In genomic region chr16:49405123-49405522, GRCh38 we compare ENCODE assay signal across 1 cellular context.
TF ChIP-seq lines count a peak whose summit lies in the region.

No MANE protein-coding gene starts in this region.

TF ChIP-seq in WTC11, 78 proteins besides CTCF, POLR2A, EP300 and RAD21 (continued from another document):
- TF ChIP-seq, protein P1, sequence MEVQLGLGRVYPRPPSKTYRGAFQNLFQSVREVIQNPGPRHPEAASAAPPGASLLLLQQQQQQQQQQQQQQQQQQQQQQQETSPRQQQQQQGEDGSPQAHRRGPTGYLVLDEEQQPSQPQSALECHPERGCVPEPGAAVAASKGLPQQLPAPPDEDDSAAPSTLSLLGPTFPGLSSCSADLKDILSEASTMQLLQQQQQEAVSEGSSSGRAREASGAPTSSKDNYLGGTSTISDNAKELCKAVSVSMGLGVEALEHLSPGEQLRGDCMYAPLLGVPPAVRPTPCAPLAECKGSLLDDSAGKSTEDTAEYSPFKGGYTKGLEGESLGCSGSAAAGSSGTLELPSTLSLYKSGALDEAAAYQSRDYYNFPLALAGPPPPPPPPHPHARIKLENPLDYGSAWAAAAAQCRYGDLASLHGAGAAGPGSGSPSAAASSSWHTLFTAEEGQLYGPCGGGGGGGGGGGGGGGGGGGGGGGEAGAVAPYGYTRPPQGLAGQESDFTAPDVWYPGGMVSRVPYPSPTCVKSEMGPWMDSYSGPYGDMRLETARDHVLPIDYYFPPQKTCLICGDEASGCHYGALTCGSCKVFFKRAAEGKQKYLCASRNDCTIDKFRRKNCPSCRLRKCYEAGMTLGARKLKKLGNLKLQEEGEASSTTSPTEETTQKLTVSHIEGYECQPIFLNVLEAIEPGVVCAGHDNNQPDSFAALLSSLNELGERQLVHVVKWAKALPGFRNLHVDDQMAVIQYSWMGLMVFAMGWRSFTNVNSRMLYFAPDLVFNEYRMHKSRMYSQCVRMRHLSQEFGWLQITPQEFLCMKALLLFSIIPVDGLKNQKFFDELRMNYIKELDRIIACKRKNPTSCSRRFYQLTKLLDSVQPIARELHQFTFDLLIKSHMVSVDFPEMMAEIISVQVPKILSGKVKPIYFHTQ (CRISPR knock-in tag; IDR thresholded peaks at IDR 0.05), result no peak
- TF ChIP-seq FOXP1 (CRISPR knock-in tag; IDR thresholded peaks at IDR 0.05; ENCODE audit: borderline replicate concordance) (no peak), E2F4 (CRISPR knock-in tag; IDR thresholded peaks at IDR 0.05; ENCODE audit: borderline replicate concordance, low read depth) (no peak), ATF1 (CRISPR knock-in tag; IDR thresholded peaks at IDR 0.05) (no peak), ZNF263 (CRISPR knock-in tag; IDR thresholded peaks at IDR 0.05; ENCODE audit: low read depth) (no peak), ZNF317 (CRISPR knock-in tag; IDR thresholded peaks at IDR 0.05; ENCODE audit: borderline replicate concordance, low read depth) (no peak)
- TF ChIP-seq, protein P2, sequence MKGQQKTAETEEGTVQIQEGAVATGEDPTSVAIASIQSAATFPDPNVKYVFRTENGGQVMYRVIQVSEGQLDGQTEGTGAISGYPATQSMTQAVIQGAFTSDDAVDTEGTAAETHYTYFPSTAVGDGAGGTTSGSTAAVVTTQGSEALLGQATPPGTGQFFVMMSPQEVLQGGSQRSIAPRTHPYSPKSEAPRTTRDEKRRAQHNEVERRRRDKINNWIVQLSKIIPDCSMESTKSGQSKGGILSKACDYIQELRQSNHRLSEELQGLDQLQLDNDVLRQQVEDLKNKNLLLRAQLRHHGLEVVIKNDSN (CRISPR knock-in tag; IDR thresholded peaks at IDR 0.05), result no peak
- TF ChIP-seq, protein P3, sequence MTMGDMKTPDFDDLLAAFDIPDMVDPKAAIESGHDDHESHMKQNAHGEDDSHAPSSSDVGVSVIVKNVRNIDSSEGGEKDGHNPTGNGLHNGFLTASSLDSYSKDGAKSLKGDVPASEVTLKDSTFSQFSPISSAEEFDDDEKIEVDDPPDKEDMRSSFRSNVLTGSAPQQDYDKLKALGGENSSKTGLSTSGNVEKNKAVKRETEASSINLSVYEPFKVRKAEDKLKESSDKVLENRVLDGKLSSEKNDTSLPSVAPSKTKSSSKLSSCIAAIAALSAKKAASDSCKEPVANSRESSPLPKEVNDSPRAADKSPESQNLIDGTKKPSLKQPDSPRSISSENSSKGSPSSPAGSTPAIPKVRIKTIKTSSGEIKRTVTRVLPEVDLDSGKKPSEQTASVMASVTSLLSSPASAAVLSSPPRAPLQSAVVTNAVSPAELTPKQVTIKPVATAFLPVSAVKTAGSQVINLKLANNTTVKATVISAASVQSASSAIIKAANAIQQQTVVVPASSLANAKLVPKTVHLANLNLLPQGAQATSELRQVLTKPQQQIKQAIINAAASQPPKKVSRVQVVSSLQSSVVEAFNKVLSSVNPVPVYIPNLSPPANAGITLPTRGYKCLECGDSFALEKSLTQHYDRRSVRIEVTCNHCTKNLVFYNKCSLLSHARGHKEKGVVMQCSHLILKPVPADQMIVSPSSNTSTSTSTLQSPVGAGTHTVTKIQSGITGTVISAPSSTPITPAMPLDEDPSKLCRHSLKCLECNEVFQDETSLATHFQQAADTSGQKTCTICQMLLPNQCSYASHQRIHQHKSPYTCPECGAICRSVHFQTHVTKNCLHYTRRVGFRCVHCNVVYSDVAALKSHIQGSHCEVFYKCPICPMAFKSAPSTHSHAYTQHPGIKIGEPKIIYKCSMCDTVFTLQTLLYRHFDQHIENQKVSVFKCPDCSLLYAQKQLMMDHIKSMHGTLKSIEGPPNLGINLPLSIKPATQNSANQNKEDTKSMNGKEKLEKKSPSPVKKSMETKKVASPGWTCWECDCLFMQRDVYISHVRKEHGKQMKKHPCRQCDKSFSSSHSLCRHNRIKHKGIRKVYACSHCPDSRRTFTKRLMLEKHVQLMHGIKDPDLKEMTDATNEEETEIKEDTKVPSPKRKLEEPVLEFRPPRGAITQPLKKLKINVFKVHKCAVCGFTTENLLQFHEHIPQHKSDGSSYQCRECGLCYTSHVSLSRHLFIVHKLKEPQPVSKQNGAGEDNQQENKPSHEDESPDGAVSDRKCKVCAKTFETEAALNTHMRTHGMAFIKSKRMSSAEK (CRISPR knock-in tag; IDR thresholded peaks at IDR 0.05; ENCODE audit: borderline replicate concordance), result no peak
- TF ChIP-seq, protein P4, sequence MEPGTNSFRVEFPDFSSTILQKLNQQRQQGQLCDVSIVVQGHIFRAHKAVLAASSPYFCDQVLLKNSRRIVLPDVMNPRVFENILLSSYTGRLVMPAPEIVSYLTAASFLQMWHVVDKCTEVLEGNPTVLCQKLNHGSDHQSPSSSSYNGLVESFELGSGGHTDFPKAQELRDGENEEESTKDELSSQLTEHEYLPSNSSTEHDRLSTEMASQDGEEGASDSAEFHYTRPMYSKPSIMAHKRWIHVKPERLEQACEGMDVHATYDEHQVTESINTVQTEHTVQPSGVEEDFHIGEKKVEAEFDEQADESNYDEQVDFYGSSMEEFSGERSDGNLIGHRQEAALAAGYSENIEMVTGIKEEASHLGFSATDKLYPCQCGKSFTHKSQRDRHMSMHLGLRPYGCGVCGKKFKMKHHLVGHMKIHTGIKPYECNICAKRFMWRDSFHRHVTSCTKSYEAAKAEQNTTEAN (CRISPR knock-in tag; IDR thresholded peaks at IDR 0.05), result no peak
